In genomic region chr3:150351398-150351797, GRCh38 we compare ENCODE assay signal across 17 cellular contexts.
"Had no signal": no experiment of that assay in that cellular context is flagged by ENCODE, and none has a peak within 500 bp of the region (broad histone marks: within the 10 kb centered on the region; RNA-seq: fewer than 3 reads in every experiment).

No MANE protein-coding gene starts in this region.

- H3K27ac ChIP-seq: colonic mucosa, gastrocnemius medialis, neutrophil, skin epidermis, tibial artery had no signal

- H3K4me1 ChIP-seq: colonic mucosa had no signal

- H3K36me3 ChIP-seq: colonic mucosa, gastrocnemius medialis, heart left ventricle, neutrophil, tibial artery had no signal

- ATAC-seq: activated naive CD4-positive, alpha-beta T cell treated with anti-CD3 and anti-CD28 coated beads, Interleukin-2, amount 50 U/mL, for 72 hours; activated T-cell treated with anti-CD3 and anti-CD28 coated beads, Interleukin-2, amount 50 U/mL, for 72 hours; gastrocnemius medialis; heart left ventricle; naive thymus-derived CD8-positive, alpha-beta T cell had no signal

- DNase-seq: activated CD4-positive, alpha-beta T cell treated with anti-CD3 and anti-CD28 coated beads, Interleukin-2, amount 10 ng/mL, durations not matched to agents 7 days and 5 days; activated CD8-positive, alpha-beta memory T cell treated with anti-CD3 and anti-CD28 coated beads, Interleukin-2, amount 50 U/mL, for 48 hours; activated gamma-delta T cell; activated T-cell treated with anti-CD3 and anti-CD28 coated beads, Interleukin-2, amount 50 U/mL, for 72 hours; amniotic stem cell; caudate nucleus; colonic mucosa; gastrocnemius medialis; heart left ventricle; naive thymus-derived CD8-positive, alpha-beta T cell; posterior cingulate gyrus; stimulated activated CD4-positive, alpha-beta T cell treated with anti-CD3 and anti-CD28 coated beads, Interleukin-4, amount 100 ng/mL, for 24 hours; stimulated activated naive CD4-positive, alpha-beta T cell; tibial artery had no signal

- H3K9me3 ChIP-seq: colonic mucosa, gastrocnemius medialis, heart left ventricle, neutrophil, tibial artery had no signal

- H3K4me3 ChIP-seq: colonic mucosa, gastrocnemius medialis, heart left ventricle, skin epidermis, tibial artery had no signal

- H3K27me3 ChIP-seq: colonic mucosa, heart left ventricle, neutrophil, tibial artery had no signal
